ENCODE assay signal across 1 cellular context in the genomic region with DNA sequence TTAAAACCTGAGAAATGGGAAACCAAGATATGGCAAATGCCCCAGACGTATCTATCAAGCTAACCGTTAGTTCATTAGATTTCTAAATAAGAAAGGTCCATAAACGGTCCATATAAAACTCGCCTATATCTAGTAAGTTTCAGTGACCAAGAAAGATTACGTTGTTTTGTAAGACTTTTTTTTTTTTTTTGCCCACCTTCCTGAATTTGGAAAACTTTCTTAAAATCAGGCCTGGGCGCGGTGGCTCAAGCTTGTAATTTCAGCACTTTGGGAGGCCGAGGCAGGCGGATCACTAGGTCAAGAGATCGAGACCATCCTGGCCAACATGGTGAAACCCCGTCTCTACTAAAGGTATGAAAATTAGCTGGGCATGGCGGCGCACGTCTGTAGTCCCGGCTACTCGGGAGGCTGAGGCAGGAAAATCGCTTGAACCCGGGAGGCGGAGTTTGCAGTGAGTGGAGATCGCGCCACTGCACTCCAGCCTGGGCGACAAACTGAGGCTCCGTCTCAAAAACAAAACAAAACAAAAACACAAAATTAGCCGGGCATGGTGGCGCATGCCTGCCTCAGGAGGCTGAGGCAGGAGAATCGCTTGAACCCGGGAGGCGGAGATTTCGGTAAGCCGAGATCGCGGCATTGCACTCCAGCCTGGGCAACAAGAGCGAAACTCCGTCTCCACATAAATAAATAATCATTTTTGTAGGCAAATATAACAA.
TF ChIP-seq lines count a peak whose summit lies in the region.

No MANE protein-coding gene starts in this region.

TF ChIP-seq in GM12878, 131 proteins besides CTCF, POLR2A, EP300 and RAD21:
- TF ChIP-seq IKZF2 (IDR thresholded peaks at IDR 0.05) (peak in 1 of 2 experiments; percentile 11; a peak in 2 of 4 replicates), ZBTB40 (IDR thresholded peaks at IDR 0.05; ENCODE audit: borderline replicate concordance) (peak; percentile 70), EED (IDR thresholded peaks at IDR 0.05; ENCODE audit: low read depth) (0 out of 2 replicates have a peak, but pooled peaks have one; percentile 29), NBN (IDR thresholded peaks at IDR 0.05) (peak; percentile 49; the same call in 1 of the 2 replicates)
- TF ChIP-seq, protein P1, sequence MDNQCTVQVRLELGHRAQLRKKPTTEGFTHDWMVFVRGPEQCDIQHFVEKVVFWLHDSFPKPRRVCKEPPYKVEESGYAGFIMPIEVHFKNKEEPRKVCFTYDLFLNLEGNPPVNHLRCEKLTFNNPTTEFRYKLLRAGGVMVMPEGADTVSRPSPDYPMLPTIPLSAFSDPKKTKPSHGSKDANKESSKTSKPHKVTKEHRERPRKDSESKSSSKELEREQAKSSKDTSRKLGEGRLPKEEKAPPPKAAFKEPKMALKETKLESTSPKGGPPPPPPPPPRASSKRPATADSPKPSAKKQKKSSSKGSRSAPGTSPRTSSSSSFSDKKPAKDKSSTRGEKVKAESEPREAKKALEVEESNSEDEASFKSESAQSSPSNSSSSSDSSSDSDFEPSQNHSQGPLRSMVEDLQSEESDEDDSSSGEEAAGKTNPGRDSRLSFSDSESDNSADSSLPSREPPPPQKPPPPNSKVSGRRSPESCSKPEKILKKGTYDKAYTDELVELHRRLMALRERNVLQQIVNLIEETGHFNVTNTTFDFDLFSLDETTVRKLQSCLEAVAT (IDR thresholded peaks at IDR 0.05): peak; percentile 42; the same call in 1 of the 2 replicates
